In genomic region chr12:98514984-98515367, GRCh38 we compare ENCODE assay signal across 8 cellular contexts. TPM values are rescaled to one million over a fixed set of nuclear protein-coding genes. Genes with fewer than 3 reads are reported as not detected.
A peak's percentile ranks its signal among the peaks of the same experiment; 100 is the strongest.
DNase-seq lines count a peak whose midpoint lies in the region; ATAC-seq, FAIRE-seq and TF ChIP-seq lines count a peak whose summit lies in the region.

No MANE protein-coding gene starts in this region.

- H3K79me1 ChIP-seq in H1 (ENCODE audit: low read depth, low read length), result no peaks in the 10 kb centered on the region; the same call in 1 of the 2 replicates

- H3K4me2 ChIP-seq in BLaER1 (peak overlapping the region; percentile 80), H1 (ENCODE audit: insufficient read depth in 1 of 2, low read depth in 2 of 2, low read length in 2 of 2) (peak overlapping the region; percentile 55 to 66)

- peaks cover 38% of the 10 kb centered on the region for H3K4me1 ChIP-seq in BLaER1
- H3K4me1 ChIP-seq in H1 (replicated peaks in 1 of 4; ENCODE audit: control insufficient read depth in 3 of 4, insufficient read depth in 4 of 4, low read length in 3 of 4), result no peaks in the 10 kb centered on the region; a peak in 2 of 7 replicates

- no peak for TF ChIP-seq RAD21 in H1 (IDR thresholded peaks at IDR 0.05 in 1 of 2, conservative IDR thresholded peaks at IDR 0.05 in 1 of 2; ENCODE audit: low read depth in 2 of 2, low read length in 2 of 2)

- peak overlapping the region; percentile 99 for H3K18ac ChIP-seq in H1 (ENCODE audit: extremely low read depth, low read length)

- H2AK5ac ChIP-seq in H1 (ENCODE audit: low read depth, low read length), result 0 out of 2 replicates have a peak overlapping the region, but pooled peaks have one; percentile 89

- no peak overlapping the region for H2BK120ac ChIP-seq in H1 (replicated peaks; ENCODE audit: low read depth, low read length)

- FAIRE-seq in H1 (lab: Jason Lieb, UNC), result no peak

- TF ChIP-seq EP300 in H1 (IDR thresholded peaks at IDR 0.05; ENCODE audit: borderline replicate concordance in 1 of 2, low read depth in 2 of 2, low read length in 2 of 2), result no peak

- peak overlapping the region; percentile 71 for H3K56ac ChIP-seq in H1 (replicated peaks; ENCODE audit: insufficient read length, low read depth, low read length)

- TF ChIP-seq POLR2A in H1 (IDR thresholded peaks at IDR 0.05; ENCODE audit: control extremely low read depth in 1 of 2, low read depth in 2 of 2, low read length in 2 of 2), result no peak

- in situ Hi-C loops in G401 (cut with HindIII; ENCODE audit: low sequenced_read_pairs), result no loop called here

- H3K4ac ChIP-seq in H1 (replicated peaks; ENCODE audit: insufficient read length, low read depth, low read length), result peak overlapping the region; percentile 0

- H3K14ac ChIP-seq in H1 (ENCODE audit: insufficient read length), result no peak overlapping the region

- peaks cover 21 to 32% of the 10 kb centered on the region in 2 donors for H3K4me1 Mint-ChIP-seq in natural killer cell treated with Interleukin-12 subunit alpha and Interleukin-12 subunit beta and Interleukin-15 and Interleukin-18, amount 100 ng/mL, for 72 hours (ENCODE audit: low read depth in 2 of 2)

- peak overlapping the region; percentile 100 for H3K9ac ChIP-seq in BLaER1
- H3K9ac ChIP-seq in H1 (replicated peaks in 1 of 4; ENCODE audit: extremely low read depth in 1 of 4, low read depth in 3 of 4, low read length in 3 of 4), result peak overlapping the region; percentile 97 to 100 (median 99)

- H3K9me3 ChIP-seq in BLaER1 (no peaks in the 10 kb centered on the region), H1 (ENCODE audit: insufficient read depth in 2 of 2, low read depth in 1 of 2, low read length in 1 of 2) (no peaks in the 10 kb centered on the region)

- H4K5ac ChIP-seq in H1 (ENCODE audit: insufficient read length, low read depth, low read length), result peak overlapping the region; percentile 65

- POLR2A ChIA-PET in H1 (lab: Charles Lee; ENCODE audit: partially characterized antibody), result interaction anchor here (0.7 to 5.3 kb wide), 22 partner anchors 8 to 130 kb away, joined by 3 to 94 read pairs (median 5); partner anchors contain the start of genes IKBIP and SLC25A3

- H4K91ac ChIP-seq in H1 (replicated peaks; ENCODE audit: insufficient read length, low read length), result peak overlapping the region; percentile 3

- peaks cover 8% of the 10 kb centered on the region; the same call in 1 of the 2 replicates for H3K36me3 ChIP-seq in BLaER1
- no peaks in the 10 kb centered on the region; a peak in 2 of 8 replicates for H3K36me3 ChIP-seq in H1 (ENCODE audit: control insufficient read depth in 2 of 4, insufficient read depth in 4 of 4, low read length in 3 of 4)

- H3K4me3 Mint-ChIP-seq in natural killer cell treated with Interleukin-12 subunit alpha and Interleukin-12 subunit beta and Interleukin-15 and Interleukin-18, amount 100 ng/mL, for 72 hours, result peak overlapping the region; percentile 95

- H3K79me2 ChIP-seq in H1 (ENCODE audit: control insufficient read depth in 1 of 2, insufficient read depth in 2 of 2, low read length in 2 of 2), result peaks cover 25 to 59% of the 10 kb centered on the region in 2 experiments

- H2AFZ ChIP-seq in H1 (ENCODE audit: low read length), result peak overlapping the region; percentile 65; the same call in 1 of the 2 replicates

- peak overlapping the region; percentile 100 for H2BK5ac ChIP-seq in H1 (ENCODE audit: low read depth, low read length)

- H3K9me3 Mint-ChIP-seq in natural killer cell treated with Interleukin-12 subunit alpha and Interleukin-12 subunit beta and Interleukin-15 and Interleukin-18, amount 100 ng/mL, for 72 hours, result no peaks in the 10 kb centered on the region

- H3K27me3 ChIP-seq in BLaER1 (no peaks in the 10 kb centered on the region), H1 (replicated peaks in 1 of 4; ENCODE audit: control insufficient read depth in 3 of 4, extremely low read depth in 1 of 4, insufficient read depth in 3 of 4, low read length in 3 of 4) (no peaks in the 10 kb centered on the region)

- peak overlapping the region; percentile 93; the same call in 1 of the 2 replicates for H2BK12ac ChIP-seq in H1 (ENCODE audit: low read depth, low read length)

- H3K4me3 ChIP-seq in BLaER1 (peak overlapping the region; percentile 96), H1 (ENCODE audit: extremely low read depth in 1 of 4, insufficient read depth in 2 of 4, low read depth in 3 of 4, low read length in 4 of 4) (peak overlapping the region; percentile 95 to 98 (median 98))

- H3K27ac Mint-ChIP-seq in natural killer cell treated with Interleukin-12 subunit alpha and Interleukin-12 subunit beta and Interleukin-15 and Interleukin-18, amount 100 ng/mL, for 72 hours, result peak overlapping the region; percentile 66 to 99

- H3K23ac ChIP-seq in H1 (ENCODE audit: insufficient read length), result no peak overlapping the region

- TF ChIP-seq CTCF in H1 (IDR thresholded peaks at IDR 0.05; ENCODE audit: control extremely low read depth in 1 of 3, insufficient read depth in 1 of 3, low read depth in 1 of 3, low read length in 3 of 3), result no peak

- H4K8ac ChIP-seq in H1 (ENCODE audit: extremely low read depth, insufficient read depth, low read length), result peak overlapping the region; percentile 92; the same call in 1 of the 2 replicates

- H2BK20ac ChIP-seq in H1 (ENCODE audit: low read length), result peak overlapping the region; percentile 86; the same call in 1 of the 2 replicates

- no peaks in the 10 kb centered on the region for H3K27me3 Mint-ChIP-seq in natural killer cell treated with Interleukin-12 subunit alpha and Interleukin-12 subunit beta and Interleukin-15 and Interleukin-18, amount 100 ng/mL, for 72 hours

- DNase-seq in NOMO-1 treated with dmso at 0.1 percent for 144 hours (lab: John Stamatoyannopoulos, UW; ENCODE audit: unreplicated experiment) (peak; percentile 45), H1 (ENCODE audit: low read depth in 1 of 2, low spot score in 2 of 2) (no peak), G401 (ENCODE audit: low spot score) (no peak), NCI-H2227 treated with DMSO at 0.1 percent for 48 hours (lab: John Stamatoyannopoulos, UW) (no peak)
- no peak for DNase-seq in natural killer cell treated with Interleukin-12 subunit alpha and Interleukin-12 subunit beta and Interleukin-15 and Interleukin-18, amount 100 ng/mL, for 72 hours (ENCODE audit: low spot score)

- 1% methylated on average over 19 of the region's 19 CpGs; no CpG with 5 or more reads in 1 of the 2 experiments for WGBS in H1 (ENCODE audit: extremely low coverage in 1 of 2, insufficient coverage in 1 of 2, insufficient read length in 1 of 2, insufficient replicate concordance in 2 of 2, low coverage in 1 of 2, low lambda C conversion rate in 2 of 2, missing lambda C conversion rate in 1 of 2), 2 experiments

- CTCF ChIA-PET in H1 (lab: Charles Lee; ENCODE audit: partially characterized antibody), result interaction anchor here (1.5 to 6.2 kb wide), 3 partner anchors 10 to 59 kb away, joined by 4 to 66 read pairs (median 9); no protein-coding TSS in a partner anchor

- H2BK15ac ChIP-seq in H1 (ENCODE audit: low read length), result 0 out of 2 replicates have a peak overlapping the region, but pooled peaks have one; percentile 31

- H3K23me2 ChIP-seq in H1 (ENCODE audit: low read depth, low read length), result no peaks in the 10 kb centered on the region

- no peak for ATAC-seq in natural killer cell treated with Interleukin-12 subunit alpha and Interleukin-12 subunit beta and Interleukin-15 and Interleukin-18, amount 100 ng/mL, for 72 hours
- no peak for ATAC-seq in GM21381 (IDR thresholded peaks at IDR 0.05; ENCODE audit: unreplicated experiment)
- no peak for ATAC-seq in GM19452 (IDR thresholded peaks at IDR 0.05; ENCODE audit: unreplicated experiment)

- peak overlapping the region; percentile 99 for H3K27ac ChIP-seq in BLaER1
- peak overlapping the region; percentile 99 for H3K27ac ChIP-seq in H1 (ENCODE audit: low read depth, low read length)

- H3K36me3 Mint-ChIP-seq in natural killer cell treated with Interleukin-12 subunit alpha and Interleukin-12 subunit beta and Interleukin-15 and Interleukin-18, amount 100 ng/mL, for 72 hours, result peaks cover 13% of the 10 kb centered on the region

- H4K20me1 ChIP-seq in BLaER1 (peaks cover 36% of the 10 kb centered on the region), H1 (replicated peaks in 1 of 2; ENCODE audit: control insufficient read depth in 1 of 2, insufficient read depth in 2 of 2, low read length in 2 of 2) (peaks cover 0 to 2% of the 10 kb centered on the region in 2 experiments)

TF ChIP-seq in H1, 55 proteins besides CTCF, POLR2A, EP300 and RAD21:
- TF ChIP-seq ASH2L (IDR thresholded peaks at IDR 0.05; ENCODE audit: low read length), result peak; percentile 95
- peak; percentile 48; the same call in 1 of the 2 replicates for TF ChIP-seq CREB1 (IDR thresholded peaks at IDR 0.05)
- TF ChIP-seq CHD1 (IDR thresholded peaks at IDR 0.05; ENCODE audit: low read depth, low read length), result peak; percentile 23; the same call in 1 of the 2 replicates
- TF ChIP-seq SIN3A (conservative IDR thresholded peaks at IDR 0.05 in 1 of 2, IDR thresholded peaks at IDR 0.05 in 1 of 2; ENCODE audit: low read depth in 1 of 2, low read length in 2 of 2), result 0 out of 4 replicates have a peak, but pooled peaks of 1 of the 2 experiments have one; percentile 15
- TF ChIP-seq POLR2AphosphoS5 (IDR thresholded peaks at IDR 0.05; ENCODE audit: low read depth, low read length), result peak; percentile 73; the same call in 1 of the 2 replicates
- peak; percentile 78; the same call in 1 of the 2 replicates for TF ChIP-seq PHF8 (conservative IDR thresholded peaks at IDR 0.05; ENCODE audit: low read depth, low read length)
- TF ChIP-seq EZH2 (IDR thresholded peaks at IDR 0.05; ENCODE audit: low read depth, low read length, severe bottlenecking), result no peak
- TF ChIP-seq GABPA (IDR thresholded peaks at IDR 0.05; ENCODE audit: borderline replicate concordance, insufficient read depth, low read length), result no peak

RNA-seq across cellular contexts. Expression of gene TMPO, which starts 0.4 kb away (rescaled TPM):
- 189 and 195 TPM in 2 replicates for total RNA-seq in H1 (2021; fragmentation: NEBNext Ultra II Directional; extraction: Animal tissue kit (Norgen Biotek cat#: 25700))
- polyA plus RNA-seq in H1 (2011; rRNA removed), result 30.9 and 43.9 TPM in 2 replicates
- 58.1 TPM for polyA plus RNA-seq in H1 (2011; cell fraction: cytosol; rRNA removed)
- 26.2 TPM for polyA plus RNA-seq in H1 (2011; cell fraction: nucleus; rRNA removed)
- polyA plus RNA-seq in H1 (2012, experiment 1 of 2), result 63.8 to 119 TPM (median 82.0 TPM) in 4 replicates
- 20.6 TPM for polyA plus RNA-seq in H1 (2012, experiment 2 of 2)
- 98.7 TPM for polyA plus RNA-seq in H1 (2013, experiment 1 of 2)
- polyA plus RNA-seq in H1 (2013, experiment 2 of 2), result 96.6 TPM
- 59.4 and 91.7 TPM in 2 replicates for polyA minus RNA-seq in H1 (2011; rRNA and poly(A)+ RNA removed)
- 136 TPM for polyA minus RNA-seq in H1 (2011; cell fraction: cytosol; rRNA and poly(A)+ RNA removed)
- polyA minus RNA-seq in H1 (2011; cell fraction: nucleus; rRNA and poly(A)+ RNA removed), result 123 TPM
- 100 to 1,000 TPM; 147 to 219 TPM for total RNA-seq in natural killer cell treated with Interleukin-12 subunit alpha and Interleukin-12 subunit beta and Interleukin-15 and Interleukin-18, amount 100 ng/mL, for 72 hours
- total RNA-seq in G401 (2014; rRNA removed; shearing (Covaris generic)), result 186 and 272 TPM in 2 replicates
